ENCODE assay signal across 9 cellular contexts in genomic region chr17:81044764-81045589, GRCh38. TPM values are rescaled to one million over a fixed set of nuclear protein-coding genes. Genes with fewer than 3 reads are reported as not detected.
DNase-seq lines count a peak whose midpoint lies in the region; ATAC-seq and TF ChIP-seq lines count a peak whose summit lies in the region.
"Had no signal": no experiment of that assay in that cellular context is flagged by ENCODE, and none has a peak within 500 bp of the region (broad histone marks: within the 10 kb centered on the region; RNA-seq: fewer than 3 reads in every experiment).

No MANE protein-coding gene starts in this region.

- TF ChIP-seq EP300 in Ishikawa (IDR thresholded peaks at IDR 0.05; ENCODE audit: borderline replicate concordance): no peak

- no peaks in the 10 kb centered on the region for H3K9me3 ChIP-seq in subcutaneous abdominal adipose tissue (ENCODE audit: control insufficient read depth in 5 of 5, low read length in 5 of 5)
- H3K9me3 ChIP-seq: ascending aorta had no signal

- no peak for TF ChIP-seq RAD21 in Ishikawa (IDR thresholded peaks at IDR 0.05; ENCODE audit: low read depth)

- peak overlapping the region in 1 of 5 donors; percentile 37 for H3K9ac ChIP-seq in subcutaneous abdominal adipose tissue (ENCODE audit: low read length in 5 of 5)

- peaks cover 5 to 88% (median 63%) of the 10 kb centered on the region in 5 donors for H3K4me1 ChIP-seq in subcutaneous abdominal adipose tissue (ENCODE audit: control insufficient read depth in 5 of 5, insufficient read depth in 5 of 5, low read length in 5 of 5)

- DNase-seq in astrocyte of the spinal cord (ENCODE audit: low read depth, low spot score): peak; percentile 86
- peak; percentile 77 for DNase-seq in kidney epithelial cell (ENCODE audit: low read depth)
- no peak for DNase-seq in H7
- DNase-seq in amniotic stem cell (lab: John Stamatoyannopoulos, UW): no peak

- H3K27me3 ChIP-seq in kidney epithelial cell (ENCODE audit: control insufficient read depth, insufficient read depth, low read length): no peaks in the 10 kb centered on the region
- peaks cover 3 to 13% (median 7%) of the 10 kb centered on the region in 5 donors for H3K27me3 ChIP-seq in subcutaneous abdominal adipose tissue (ENCODE audit: control insufficient read depth in 5 of 5, insufficient read depth in 4 of 5, low read length in 5 of 5)
- no peaks in the 10 kb centered on the region for H3K27me3 ChIP-seq in H7 (ENCODE audit: control insufficient read depth, insufficient read depth, low read length)
- H3K27me3 ChIP-seq: ascending aorta had no signal

- no peaks in the 10 kb centered on the region for H3K36me3 ChIP-seq in kidney epithelial cell (ENCODE audit: control insufficient read depth, insufficient read depth, low read length)
- H3K36me3 ChIP-seq in subcutaneous abdominal adipose tissue (ENCODE audit: control insufficient read depth in 5 of 5, insufficient read depth in 5 of 5, low read length in 5 of 5): peaks cover 0 to 3% (median 0%) of the 10 kb centered on the region in 5 donors
- no peaks in the 10 kb centered on the region; the same call in 1 of the 2 replicates for H3K36me3 ChIP-seq in H7 (replicated peaks; ENCODE audit: control insufficient read depth, insufficient read depth, low read length)
- H3K36me3 ChIP-seq: ascending aorta had no signal

- H3K27ac ChIP-seq in subcutaneous abdominal adipose tissue (ENCODE audit: low read depth, low read length): peak overlapping the region; percentile 57

- ATAC-seq in GM21576 (IDR thresholded peaks at IDR 0.05; ENCODE audit: unreplicated experiment): no peak
- no peak for ATAC-seq in HG03442 (IDR thresholded peaks at IDR 0.05; ENCODE audit: unreplicated experiment)

- in situ Hi-C loops in astrocyte of the spinal cord (cut with HindIII; ENCODE audit: low sequenced_read_pairs): no loop called here

- H3K4me3 ChIP-seq in astrocyte of the spinal cord (ENCODE audit: low read depth, low read length) (no peak overlapping the region), kidney epithelial cell (ENCODE audit: low read depth, low read length) (no peak overlapping the region), subcutaneous abdominal adipose tissue (ENCODE audit: low read depth in 1 of 5, low read length in 5 of 5) (peak overlapping the region in 4 of 5 donors; percentile 31 to 61 (median 48)), H7 (ENCODE audit: insufficient read depth, low read depth, low read length) (no peak overlapping the region)
- H3K4me3 ChIP-seq: ascending aorta had no signal

- TF ChIP-seq CTCF in astrocyte of the spinal cord (IDR thresholded peaks at IDR 0.05; ENCODE audit: low read depth, low read length) (no peak), kidney epithelial cell (IDR thresholded peaks at IDR 0.05; ENCODE audit: insufficient read depth, low read length, poor library complexity, severe bottlenecking) (no peak)

TF ChIP-seq in Ishikawa, 13 proteins besides CTCF, POLR2A, EP300 and RAD21:
- TF ChIP-seq TAF1 (IDR thresholded peaks at IDR 0.05; ENCODE audit: low read depth): no peak
- TF ChIP-seq REST (IDR thresholded peaks at IDR 0.05; ENCODE audit: low read depth): no peak
- no peak for TF ChIP-seq YY1 (IDR thresholded peaks at IDR 0.05; ENCODE audit: low read depth)
- peak; percentile 20; the same call in 1 of the 2 replicates for TF ChIP-seq TEAD4 (IDR thresholded peaks at IDR 0.05)
- TF ChIP-seq ZBTB7A (IDR thresholded peaks at IDR 0.05; ENCODE audit: low read depth): no peak
- TF ChIP-seq CEBPB (IDR thresholded peaks at IDR 0.05): no peak
- TF ChIP-seq FOXM1 (IDR thresholded peaks at IDR 0.05; ENCODE audit: borderline replicate concordance, low read depth): no peak
- no peak for TF ChIP-seq TCF12 (IDR thresholded peaks at IDR 0.05; ENCODE audit: low read depth)
- no peak for TF ChIP-seq CREB1 (IDR thresholded peaks at IDR 0.05; ENCODE audit: low read depth)
- no peak for TF ChIP-seq MAX (IDR thresholded peaks at IDR 0.05)
- peak; percentile 84 for TF ChIP-seq NFIC (IDR thresholded peaks at IDR 0.05)
- TF ChIP-seq EGR1 (IDR thresholded peaks at IDR 0.05): 0 out of 2 replicates have a peak, but pooled peaks have one; percentile 26
- TF ChIP-seq USF1 (IDR thresholded peaks at IDR 0.05): no peak

RNA-seq across cellular contexts. Expression of gene BAIAP2, which starts 10.0 kb away (rescaled TPM):
- total RNA-seq in kidney epithelial cell: 80.3 and 83.4 TPM in 2 replicates
- total RNA-seq in H7 (2014; rRNA removed; shearing (Covaris generic)): 14.9 and 19.5 TPM in 2 replicates

RNA-seq across cellular contexts. Expression of gene CHMP6, which starts 53.3 kb away (rescaled TPM):
- 26.6 and 36.6 TPM in 2 replicates for total RNA-seq in kidney epithelial cell
- total RNA-seq in H7 (2014; rRNA removed; shearing (Covaris generic)): 13.0 and 15.0 TPM in 2 replicates

Comparison
In these comparisons a context has a peak if more than half of its experiments do, and no peak if none do; other contexts are left out.
1. DNase-seq: peak in astrocyte of the spinal cord (single experiment) and kidney epithelial cell (single experiment); none in H7 (single experiment) and amniotic stem cell (single experiment).
2. H3K4me3 ChIP-seq: peak in subcutaneous abdominal adipose tissue (4 of 5); none in astrocyte of the spinal cord (single experiment), kidney epithelial cell (single experiment) and H7 (single experiment).